ENCODE assay signal across 14 cellular contexts in the genomic region with DNA sequence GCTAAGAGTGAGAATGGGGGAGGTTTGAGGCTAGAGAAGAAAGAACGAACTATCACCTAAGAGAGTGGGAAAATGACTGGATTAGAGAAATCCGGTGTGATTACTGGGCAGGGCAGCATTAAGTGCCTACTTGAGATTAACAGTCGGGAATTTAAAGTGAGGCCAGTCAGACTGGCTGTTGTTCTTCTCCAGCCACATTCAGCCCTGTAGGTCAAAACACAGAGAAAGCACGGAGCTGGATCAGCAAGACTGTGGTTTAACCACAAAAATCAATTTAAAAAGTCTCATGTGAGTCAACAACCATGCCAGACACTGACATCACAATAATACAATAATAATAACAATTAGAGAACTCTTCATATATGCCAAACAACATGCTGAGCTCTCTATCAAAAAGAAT.
DNase-seq lines count a peak whose midpoint lies in the region; ATAC-seq and TF ChIP-seq lines count a peak whose summit lies in the region.
"Had no signal": no experiment of that assay in that cellular context is flagged by ENCODE, and none has a peak within 500 bp of the region (broad histone marks: within the 10 kb centered on the region; RNA-seq: fewer than 3 reads in every experiment).

No MANE protein-coding gene starts in this region.

- peaks cover 0 to 8% (median 0%) of the 10 kb centered on the region in 9 donors for H3K4me1 ChIP-seq in heart right ventricle
- no peaks in the 10 kb centered on the region for H3K4me1 ChIP-seq in right atrium auricular region
- H3K4me1 ChIP-seq in upper lobe of right lung = no peaks in the 10 kb centered on the region

- no peak for TF ChIP-seq CTCF in heart right ventricle (IDR thresholded peaks at IDR 0.05)
- no peak for TF ChIP-seq CTCF in right atrium auricular region (IDR thresholded peaks at IDR 0.05)
- TF ChIP-seq CTCF in upper lobe of right lung (IDR thresholded peaks at IDR 0.05) = no peak

- H3K27ac ChIP-seq in heart right ventricle (no peak overlapping the region), right atrium auricular region (no peak overlapping the region), upper lobe of right lung (no peak overlapping the region)

- intact Hi-C loops in heart right ventricle (cut with DNase I) (loop anchor here in 1 of 10 donors (10.0 kb wide), 1 partner anchor 95 kb away; no protein-coding TSS in a partner anchor), left cardiac atrium (cut with DNase I) (no loop called here), upper lobe of right lung (cut with DNase I) (no loop called here)

- H3K4me3 ChIP-seq in heart right ventricle (no peak overlapping the region), right atrium auricular region (no peak overlapping the region), upper lobe of right lung (no peak overlapping the region)
- H3K4me3 ChIP-seq: dorsolateral prefrontal cortex had no signal

- H3K27me3 ChIP-seq in heart right ventricle (no peaks in the 10 kb centered on the region), right atrium auricular region (no peaks in the 10 kb centered on the region), upper lobe of right lung (no peaks in the 10 kb centered on the region)
- H3K27me3 ChIP-seq: dorsolateral prefrontal cortex had no signal

- H3K36me3 ChIP-seq in heart right ventricle (no peaks in the 10 kb centered on the region), right atrium auricular region (no peaks in the 10 kb centered on the region), upper lobe of right lung (no peaks in the 10 kb centered on the region)

- 50 to 63% methylated on average over 4 of the region's 4 CpGs for WGBS in heart right ventricle, 2 donors

- DNase-seq in heart right ventricle (no peak), right atrium auricular region (ENCODE audit: low spot score) (no peak), amniotic epithelial cell (ENCODE audit: low read depth) (peak; percentile 94), left cardiac atrium (no peak), upper lobe of right lung (no peak), DMS53 (lab: John Stamatoyannopoulos, UW) (no peak), HuH-7.5 (ENCODE audit: low spot score) (no peak), NCI-H526 treated with DMSO at 0.1 percent for 48 hours (lab: John Stamatoyannopoulos, UW) (no peak)
- DNase-seq: activated CD8-positive, alpha-beta T cell treated with anti-CD3 and anti-CD28 coated beads for 36 hours; activated naive CD4-positive, alpha-beta T cell treated with Interleukin-2 at 50 U/mL for 16 hours; dorsolateral prefrontal cortex; hippocampal formation; NCI-H1694 treated with DMSO at 0.1 percent for 48 hours had no signal

- ATAC-seq in heart right ventricle = peak; percentile 55 to 90 (median 77)
- ATAC-seq in left cardiac atrium = peak; percentile 44 to 87
- peak; percentile 76 for ATAC-seq in upper lobe of right lung
- ATAC-seq: activated CD8-positive, alpha-beta T cell treated with anti-CD3 and anti-CD28 coated beads for 36 hours; sciatic nerve had no signal

- H3K9me3 ChIP-seq in heart right ventricle (no peaks in the 10 kb centered on the region), right atrium auricular region (no peaks in the 10 kb centered on the region), upper lobe of right lung (no peaks in the 10 kb centered on the region)
